9 cellular contexts compared by ENCODE assay signal in genomic region chrX:150694738-150695410, GRCh38. TPM values are rescaled to one million over a fixed set of nuclear protein-coding genes. Genes with fewer than 3 reads are reported as not detected.
A peak's percentile ranks its signal among the peaks of the same experiment; 100 is the strongest.
DNase-seq lines count a peak whose midpoint lies in the region; ATAC-seq and TF ChIP-seq lines count a peak whose summit lies in the region.
"Had no signal": no experiment of that assay in that cellular context is flagged by ENCODE, and none has a peak within 500 bp of the region (broad histone marks: within the 10 kb centered on the region; RNA-seq: fewer than 3 reads in every experiment).

No MANE protein-coding gene starts in this region.

- H3K27ac Mint-ChIP-seq in brain, result peak overlapping the region in 4 of 5 experiments; percentile 15 to 92 (median 64)
- H3K27ac Mint-ChIP-seq in osteocyte (ENCODE audit: unreplicated experiment), result peak overlapping the region; percentile 95

- H3K9ac ChIP-seq in MM.1S (ENCODE audit: low read length), result peak overlapping the region; percentile 37; the same call in 1 of the 2 replicates

- peak overlapping the region; percentile 55; the same call in 1 of the 2 replicates for H3K4me3 ChIP-seq in MM.1S (ENCODE audit: low read length)
- H3K4me3 ChIP-seq: lung had no signal

- peak overlapping the region; percentile 54; the same call in 1 of the 2 replicates for H3K4me2 ChIP-seq in MM.1S (ENCODE audit: low read depth, low read length)

- no peaks in the 10 kb centered on the region for H3K9me3 ChIP-seq in MM.1S (replicated peaks; ENCODE audit: insufficient read depth, low read length)

- peaks cover 5% of the 10 kb centered on the region for H3F3A ChIP-seq in MM.1S (ENCODE audit: insufficient read depth, low read length)

- H3K79me2 ChIP-seq in MM.1S (ENCODE audit: low read length), result peaks cover 54% of the 10 kb centered on the region

- H3K36me3 ChIP-seq in MM.1S (replicated peaks; ENCODE audit: insufficient read depth, low read length), result no peaks in the 10 kb centered on the region

- H3K9me2 ChIP-seq in MM.1S (replicated peaks; ENCODE audit: insufficient read depth, low read length), result no peaks in the 10 kb centered on the region

- H3K9me3 Mint-ChIP-seq in brain (peaks cover 0 to 9% (median under 1%) of the 10 kb centered on the region in 5 experiments), osteocyte (ENCODE audit: unreplicated experiment) (peaks cover 19% of the 10 kb centered on the region)

- peak overlapping the region; percentile 14 to 93 (median 38) for H3K4me3 Mint-ChIP-seq in brain
- no peak overlapping the region for H3K4me3 Mint-ChIP-seq in osteocyte (ENCODE audit: unreplicated experiment)

- TF ChIP-seq CTCF in MM.1S (IDR thresholded peaks at IDR 0.05; ENCODE audit: low read length) (no peak), brain (conservative IDR thresholded peaks at IDR 0.05) (no peak), osteocyte (IDR thresholded peaks at IDR 0.05) (no peak)

- 0 out of 2 replicates have a peak, but pooled peaks cover 3% of the 10 kb centered on the region for H4K20me1 ChIP-seq in MM.1S (ENCODE audit: insufficient read depth, low read length)

- peaks cover 23% of the 10 kb centered on the region for H3K4me1 ChIP-seq in MM.1S (ENCODE audit: low read length)

- no peaks in the 10 kb centered on the region for H3K27me3 ChIP-seq in MM.1S (replicated peaks; ENCODE audit: insufficient read depth, low read length)

- H3K27me3 Mint-ChIP-seq in brain (peaks cover 4% of the 10 kb centered on the region), osteocyte (ENCODE audit: unreplicated experiment) (no peaks in the 10 kb centered on the region)

- H2AFZ ChIP-seq in MM.1S (ENCODE audit: low read length), result no peak overlapping the region

- H3K4me1 Mint-ChIP-seq in brain (peaks cover 37% of the 10 kb centered on the region), osteocyte (ENCODE audit: unreplicated experiment) (peaks cover 37% of the 10 kb centered on the region)

- DNase-seq in DMS53 (lab: John Stamatoyannopoulos, UW), result peak; percentile 19
- no peak for DNase-seq in DMS53 treated with DMSO at 0.1 percent for 48 hours (lab: John Stamatoyannopoulos, UW; ENCODE audit: unreplicated experiment)
- DNase-seq in MM.1S, result no peak
- DNase-seq in osteocyte (ENCODE audit: extremely low spot score, unreplicated experiment), result no peak
- no peak for DNase-seq in NCI-H2029 treated with DMSO at 0.1 percent for 48 hours (lab: John Stamatoyannopoulos, UW)
- no peak for DNase-seq in AG08395 (ENCODE audit: low spot score)

- H3K27ac ChIP-seq in MM.1S (ENCODE audit: low read length), result peak overlapping the region; percentile 63; the same call in 1 of the 2 replicates

- H3K36me3 Mint-ChIP-seq in brain (no peaks in the 10 kb centered on the region), osteocyte (ENCODE audit: unreplicated experiment) (no peaks in the 10 kb centered on the region)

- ATAC-seq in GM18858 (IDR thresholded peaks at IDR 0.05; ENCODE audit: unreplicated experiment), result no peak

RNA-seq across cellular contexts. Expression of gene MTMR1, which starts 1.7 kb away (rescaled TPM):
- polyA plus RNA-seq in brain (ENCODE audit: insufficient read depth, low read depth, low replicate concordance), result 22.6 TPM
- total RNA-seq in osteocyte, result 22.3 and 23.6 TPM in 2 replicates
